Comparison of ENCODE assay signal across 17 cellular contexts in genomic region chr1:7329868-7330615, GRCh38.
"Had no signal": no experiment of that assay in that cellular context is flagged by ENCODE, and none has a peak within 500 bp of the region (broad histone marks: within the 10 kb centered on the region; RNA-seq: fewer than 3 reads in every experiment).

No MANE protein-coding gene starts in this region.

- H3K27me3 ChIP-seq: gastrocnemius medialis, tibial nerve had no signal

- H3K4me3 ChIP-seq: gastrocnemius medialis, psoas muscle, spleen, tibial nerve had no signal

- DNase-seq: cerebellar nuclear complex; effector CD8-positive, alpha-beta T cell; gastrocnemius medialis; left cardiac atrium; left ventricle myocardium superior; naive thymus-derived CD4-positive, alpha-beta T cell; nephron progenitor cell; psoas muscle; retina; spleen; stimulated activated CD4-positive, alpha-beta T cell treated with anti-CD3 and anti-CD28 coated beads, Interleukin-15, amount 100 ng/mL, for 24 hours; stimulated activated CD4-positive, alpha-beta T cell treated with anti-CD3 and anti-CD28 coated beads, Interleukin-1b, Interleukin-23, amount 100 ng/mL, for 48 hours; stimulated activated CD4-positive, alpha-beta T cell treated with anti-CD3 and anti-CD28 coated beads, Interleukin-4, amount 100 ng/mL, for 24 hours had no signal

- ATAC-seq: esophagus mucosa; gastrocnemius medialis; left cardiac atrium; left ventricle myocardium superior; naive thymus-derived CD4-positive, alpha-beta T cell; psoas muscle; sciatic nerve; stimulated activated memory B cell treated with anti-CD40 and anti-IgM and Interleukin-4, amounts not matched to agents 10 μg/mL and 1 μg/mL and 100 μg/mL, for 72 hours had no signal

- H3K27ac ChIP-seq: gastrocnemius medialis, psoas muscle, spleen, tibial nerve had no signal

- H3K9me3 ChIP-seq: gastrocnemius medialis, psoas muscle had no signal

- H3K4me1 ChIP-seq: psoas muscle, spleen, tibial nerve had no signal

- H3K36me3 ChIP-seq: gastrocnemius medialis, spleen, tibial nerve had no signal
